21 cellular contexts compared by ENCODE assay signal in genomic region chr13:45216193-45216592, GRCh38. TPM values are rescaled to one million over a fixed set of nuclear protein-coding genes. Genes with fewer than 3 reads are reported as not detected.
"Had no signal": no experiment of that assay in that cellular context is flagged by ENCODE, and none has a peak within 500 bp of the region (broad histone marks: within the 10 kb centered on the region; RNA-seq: fewer than 3 reads in every experiment).

No MANE protein-coding gene starts in this region.

- H3K4me2 ChIP-seq: hepatocyte had no signal

- H2AFZ ChIP-seq: hepatocyte had no signal

- H3K27ac Mint-ChIP-seq: activated B cell treated with CpG ODN at 0.5 μM for 24 hours; activated CD4-positive, alpha-beta memory T cell treated with anti-CD3 and anti-CD28 coated beads for 36 hours; activated CD4-positive, alpha-beta T cell treated with anti-CD3 and anti-CD28 coated beads for 36 hours; activated naive CD4-positive, alpha-beta T cell treated with anti-CD3 and anti-CD28 coated beads, Interleukin-2, amount 50 U/mL, for 24 hours; T-helper 17 cell had no signal

- H3K4me1 ChIP-seq: colonic mucosa, tibial artery had no signal

- H3K36me3 ChIP-seq: colonic mucosa, esophagus muscularis mucosa, pancreas, right lobe of liver, tibial artery had no signal

- H3K27me3 ChIP-seq: colonic mucosa, esophagus muscularis mucosa, hepatocyte, pancreas, right lobe of liver, tibial artery had no signal

- H3K27me3 Mint-ChIP-seq: activated B cell treated with CpG ODN at 0.5 μM for 24 hours; activated CD4-positive, alpha-beta memory T cell treated with anti-CD3 and anti-CD28 coated beads for 36 hours; activated CD4-positive, alpha-beta T cell treated with anti-CD3 and anti-CD28 coated beads for 36 hours; activated naive CD4-positive, alpha-beta T cell treated with anti-CD3 and anti-CD28 coated beads, Interleukin-2, amount 50 U/mL, for 24 hours; T-helper 17 cell had no signal

- H3K4me3 Mint-ChIP-seq: activated B cell treated with CpG ODN at 0.5 μM for 24 hours; activated CD4-positive, alpha-beta memory T cell treated with anti-CD3 and anti-CD28 coated beads for 36 hours; activated CD4-positive, alpha-beta T cell treated with anti-CD3 and anti-CD28 coated beads for 36 hours; activated naive CD4-positive, alpha-beta T cell treated with anti-CD3 and anti-CD28 coated beads, Interleukin-2, amount 50 U/mL, for 24 hours; nephron; T-helper 17 cell had no signal

- H3K9me3 ChIP-seq: colonic mucosa, esophagus muscularis mucosa, pancreas, right lobe of liver, tibial artery had no signal

- DNase-seq: activated B cell treated with CpG ODN at 0.5 μM for 24 hours; activated CD4-positive, alpha-beta memory T cell treated with anti-CD3 and anti-CD28 coated beads for 36 hours; activated CD4-positive, alpha-beta T cell treated with anti-CD3 and anti-CD28 coated beads for 36 hours; activated gamma-delta T cell treated with Interleukin-2 at 50 U/mL for 16 hours; colonic mucosa; glutamatergic neuron; pancreas; right lobe of liver; small intestine; stimulated activated CD4-positive, alpha-beta T cell treated with anti-CD3 and anti-CD28 coated beads, Interleukin-2, amount 100 ng/mL, for 24 hours; stimulated activated naive CD4-positive, alpha-beta T cell treated with Interleukin-2 at 50 U/mL for 16 hours; SW 1271; T-helper 17 cell; tibial artery had no signal

- ATAC-seq: activated CD4-positive, alpha-beta T cell treated with anti-CD3 and anti-CD28 coated beads for 36 hours; pancreas; right lobe of liver; T-helper 17 cell had no signal

- H3K9me3 Mint-ChIP-seq: activated B cell treated with CpG ODN at 0.5 μM for 24 hours; activated CD4-positive, alpha-beta memory T cell treated with anti-CD3 and anti-CD28 coated beads for 36 hours; activated naive CD4-positive, alpha-beta T cell treated with anti-CD3 and anti-CD28 coated beads, Interleukin-2, amount 50 U/mL, for 24 hours; nephron had no signal

- H3K4me3 ChIP-seq: colonic mucosa, esophagus muscularis mucosa, hepatocyte, pancreas, right lobe of liver, tibial artery had no signal

- H3K27ac ChIP-seq: colonic mucosa, esophagus muscularis mucosa, hepatocyte, pancreas, right lobe of liver, tibial artery had no signal

RNA-seq across cellular contexts. Expression of gene KCTD4, which starts 15.3 kb away (rescaled TPM):
- total RNA-seq: activated B cell treated with CpG ODN at 0.5 μM for 24 hours; activated CD4-positive, alpha-beta memory T cell treated with anti-CD3 and anti-CD28 coated beads for 36 hours; activated CD4-positive, alpha-beta T cell treated with anti-CD3 and anti-CD28 coated beads for 36 hours; bronchial epithelial cell; esophagus muscularis mucosa; liver; right lobe of liver; T-helper 17 cell; ureter had no signal
